26 cellular contexts compared by ENCODE assay signal in the genomic region with DNA sequence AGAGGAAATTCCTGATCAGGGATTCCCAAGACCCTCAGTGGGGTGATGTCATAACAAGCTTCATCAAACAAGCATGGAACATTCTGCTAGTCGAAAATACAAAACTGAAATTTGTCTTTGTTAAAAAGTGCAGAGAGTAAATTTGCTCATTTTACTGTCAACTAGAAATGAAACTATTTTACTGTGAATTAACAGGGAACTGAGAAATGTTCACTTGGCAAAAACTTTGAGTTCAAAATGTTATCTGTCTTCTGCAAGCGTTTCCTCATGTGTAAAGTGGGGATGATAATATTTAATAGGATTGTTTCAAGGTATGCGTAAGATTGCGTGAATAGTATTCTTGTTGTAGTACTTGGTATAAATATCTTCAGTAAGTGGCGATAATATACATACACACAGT. TPM values are rescaled to one million over a fixed set of nuclear protein-coding genes. Genes with fewer than 3 reads are reported as not detected.
"Had no signal": no experiment of that assay in that cellular context is flagged by ENCODE, and none has a peak within 500 bp of the region (broad histone marks: within the 10 kb centered on the region; RNA-seq: fewer than 3 reads in every experiment).

No MANE protein-coding gene starts in this region.

- DNase-seq: activated CD4-positive, alpha-beta T cell treated with anti-CD3 and anti-CD28 coated beads, Interleukin-2, amount 10 ng/mL, durations not matched to agents 7 days and 5 days; activated CD4-positive, CD25-positive, alpha-beta regulatory T cell treated with anti-CD3 and anti-CD28 coated beads, Interleukin-2, amount 50 U/mL, for 72 hours; activated CD8-positive, alpha-beta T cell treated with anti-CD3 and anti-CD28 coated beads for 36 hours; activated gamma-delta T cell; anterior cingulate cortex; body of pancreas; effector memory CD4-positive, alpha-beta T cell; esophagus squamous epithelium; head of caudate nucleus; left colon; lower lobe of right lung; mesendoderm; mucosa of descending colon; posterior cingulate gyrus; stimulated activated CD4-positive, alpha-beta T cell treated with anti-CD3 and anti-CD28 coated beads, Interleukin-4, amount 100 ng/mL, for 1 hour; stimulated activated naive CD4-positive, alpha-beta T cell; SW 1271; T-helper 17 cell; upper lobe of right lung; WERI-Rb-1 had no signal

- H3K36me3 Mint-ChIP-seq: activated naive CD4-positive, alpha-beta T cell treated with anti-CD3 and anti-CD28 coated beads, Interleukin-2, amount 50 U/mL, for 24 hours had no signal

- H3K4me3 Mint-ChIP-seq: activated CD4-positive, alpha-beta T cell treated with anti-CD3 and anti-CD28 coated beads, Interleukin-2, amount 10 ng/mL, durations not matched to agents 7 days and 5 days; activated CD8-positive, alpha-beta T cell treated with anti-CD3 and anti-CD28 coated beads for 36 hours; activated naive CD4-positive, alpha-beta T cell treated with anti-CD3 and anti-CD28 coated beads, Interleukin-2, amount 50 U/mL, for 24 hours; activated T-helper 1 cell treated with anti-CD3 and anti-CD28 coated beads, Interleukin-12 subunit alpha, Interleukin-12 subunit beta, Interleukin-2, Interleukin-4 antibody, amounts not matched to agents 30 ng/mL and 10 ng/mL and 1 ng/mL, durations not matched to agents 14 hours and 24 hours and 36 hours; neural crest cell; T-helper 17 cell had no signal

- FAIRE-seq: keratinocyte had no signal

- H3K36me3 ChIP-seq: cardiac muscle cell, esophagus squamous epithelium, gastroesophageal sphincter, WERI-Rb-1 had no signal

- H3K27ac Mint-ChIP-seq: activated CD4-positive, alpha-beta T cell treated with anti-CD3 and anti-CD28 coated beads, Interleukin-2, amount 10 ng/mL, durations not matched to agents 7 days and 5 days; activated CD8-positive, alpha-beta T cell treated with anti-CD3 and anti-CD28 coated beads for 36 hours; activated naive CD4-positive, alpha-beta T cell treated with anti-CD3 and anti-CD28 coated beads, Interleukin-2, amount 50 U/mL, for 24 hours; activated T-helper 1 cell treated with anti-CD3 and anti-CD28 coated beads, Interleukin-12 subunit alpha, Interleukin-12 subunit beta, Interleukin-2, Interleukin-4 antibody, amounts not matched to agents 30 ng/mL and 10 ng/mL and 1 ng/mL, durations not matched to agents 14 hours and 24 hours and 36 hours; T-helper 17 cell had no signal

- H3K4me1 Mint-ChIP-seq: activated CD4-positive, alpha-beta T cell treated with anti-CD3 and anti-CD28 coated beads, Interleukin-2, amount 10 ng/mL, durations not matched to agents 7 days and 5 days; activated naive CD4-positive, alpha-beta T cell treated with anti-CD3 and anti-CD28 coated beads, Interleukin-2, amount 50 U/mL, for 24 hours; T-helper 17 cell had no signal

- H3K27ac ChIP-seq: cardiac muscle cell, esophagus squamous epithelium, gastroesophageal sphincter, lower lobe of right lung, upper lobe of right lung, WERI-Rb-1 had no signal

- H3K27me3 ChIP-seq: body of pancreas, cardiac muscle cell, esophagus squamous epithelium, gastroesophageal sphincter, upper lobe of right lung had no signal

- ATAC-seq: activated CD8-positive, alpha-beta T cell treated with anti-CD3 and anti-CD28 coated beads for 36 hours; body of pancreas; gastroesophageal sphincter; left colon; lower lobe of right lung; mucosa of descending colon; T-helper 17 cell; upper lobe of right lung had no signal

- H3K4me3 ChIP-seq: body of pancreas, cardiac muscle cell, esophagus squamous epithelium, gastroesophageal sphincter, lower lobe of right lung, mucosa of descending colon, upper lobe of right lung had no signal

- H3K4me1 ChIP-seq: esophagus squamous epithelium, lower lobe of right lung, upper lobe of right lung had no signal

- H3K9me3 Mint-ChIP-seq: activated CD4-positive, alpha-beta T cell treated with anti-CD3 and anti-CD28 coated beads, Interleukin-2, amount 10 ng/mL, durations not matched to agents 7 days and 5 days; activated CD8-positive, alpha-beta T cell treated with anti-CD3 and anti-CD28 coated beads for 36 hours; activated naive CD4-positive, alpha-beta T cell treated with anti-CD3 and anti-CD28 coated beads, Interleukin-2, amount 50 U/mL, for 24 hours; activated T-helper 1 cell treated with anti-CD3 and anti-CD28 coated beads, Interleukin-12 subunit alpha, Interleukin-12 subunit beta, Interleukin-2, Interleukin-4 antibody, amounts not matched to agents 30 ng/mL and 10 ng/mL and 1 ng/mL, durations not matched to agents 14 hours and 24 hours and 36 hours; neural crest cell had no signal

- H3K9me3 ChIP-seq: body of pancreas, esophagus squamous epithelium, gastroesophageal sphincter, lower lobe of right lung, mucosa of descending colon, upper lobe of right lung had no signal

RNA-seq across cellular contexts. Expression of gene ALDH1A1, which starts 45.4 kb away (rescaled TPM):
- total RNA-seq: activated CD4-positive, alpha-beta T cell treated with anti-CD3 and anti-CD28 coated beads, Interleukin-2, amount 10 ng/mL, durations not matched to agents 7 days and 5 days; activated CD8-positive, alpha-beta T cell treated with anti-CD3 and anti-CD28 coated beads for 36 hours; activated T-helper 1 cell treated with anti-CD3 and anti-CD28 coated beads, Interleukin-12 subunit alpha, Interleukin-12 subunit beta, Interleukin-2, Interleukin-4 antibody, amounts not matched to agents 30 ng/mL and 10 ng/mL and 1 ng/mL, durations not matched to agents 14 hours and 24 hours and 36 hours had no signal
